In genomic region chr16:79047337-79047736, GRCh38 we compare ENCODE assay signal across 1 cellular context.
TF ChIP-seq lines count a peak whose summit lies in the region.

No MANE protein-coding gene starts in this region.

TF ChIP-seq in HepG2, 621 proteins besides CTCF, POLR2A, EP300 and RAD21 (continued from another document):
- no peak for TF ChIP-seq SYNCRIP (IDR thresholded peaks at IDR 0.05; ENCODE audit: insufficient read depth, low read depth, low read length)
- no peak for TF ChIP-seq ZNF746 (CRISPR knock-in tag; IDR thresholded peaks at IDR 0.05)
- TF ChIP-seq, protein P1, sequence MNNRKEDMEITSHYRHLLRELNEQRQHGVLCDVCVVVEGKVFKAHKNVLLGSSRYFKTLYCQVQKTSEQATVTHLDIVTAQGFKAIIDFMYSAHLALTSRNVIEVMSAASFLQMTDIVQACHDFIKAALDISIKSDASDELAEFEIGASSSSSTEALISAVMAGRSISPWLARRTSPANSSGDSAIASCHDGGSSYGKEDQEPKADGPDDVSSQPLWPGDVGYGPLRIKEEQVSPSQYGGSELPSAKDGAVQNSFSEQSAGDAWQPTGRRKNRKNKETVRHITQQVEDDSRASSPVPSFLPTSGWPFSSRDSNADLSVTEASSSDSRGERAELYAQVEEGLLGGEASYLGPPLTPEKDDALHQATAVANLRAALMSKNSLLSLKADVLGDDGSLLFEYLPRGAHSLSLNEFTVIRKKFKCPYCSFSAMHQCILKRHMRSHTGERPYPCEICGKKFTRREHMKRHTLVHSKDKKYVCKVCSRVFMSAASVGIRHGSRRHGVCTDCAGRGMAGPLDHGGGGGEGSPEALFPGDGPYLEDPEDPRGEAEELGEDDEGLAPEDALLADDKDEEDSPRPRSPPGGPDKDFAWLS (CRISPR knock-in tag; IDR thresholded peaks at IDR 0.05; ENCODE audit: borderline replicate concordance) = no peak
- TF ChIP-seq, protein P2, sequence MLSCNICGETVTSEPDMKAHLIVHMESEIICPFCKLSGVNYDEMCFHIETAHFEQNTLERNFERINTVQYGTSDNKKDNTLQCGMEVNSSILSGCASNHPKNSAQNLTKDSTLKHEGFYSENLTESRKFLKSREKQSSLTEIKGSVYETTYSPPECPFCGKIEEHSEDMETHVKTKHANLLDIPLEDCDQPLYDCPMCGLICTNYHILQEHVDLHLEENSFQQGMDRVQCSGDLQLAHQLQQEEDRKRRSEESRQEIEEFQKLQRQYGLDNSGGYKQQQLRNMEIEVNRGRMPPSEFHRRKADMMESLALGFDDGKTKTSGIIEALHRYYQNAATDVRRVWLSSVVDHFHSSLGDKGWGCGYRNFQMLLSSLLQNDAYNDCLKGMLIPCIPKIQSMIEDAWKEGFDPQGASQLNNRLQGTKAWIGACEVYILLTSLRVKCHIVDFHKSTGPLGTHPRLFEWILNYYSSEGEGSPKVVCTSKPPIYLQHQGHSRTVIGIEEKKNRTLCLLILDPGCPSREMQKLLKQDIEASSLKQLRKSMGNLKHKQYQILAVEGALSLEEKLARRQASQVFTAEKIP (CRISPR knock-in tag; IDR thresholded peaks at IDR 0.05; ENCODE audit: borderline replicate concordance) = no peak
